8 cellular contexts compared by ENCODE assay signal in genomic region chr1:116508984-116509980, GRCh38.
DNase-seq lines count a peak whose midpoint lies in the region; ATAC-seq, FAIRE-seq and TF ChIP-seq lines count a peak whose summit lies in the region.

No MANE protein-coding gene starts in this region.

- H3K36me3 Mint-ChIP-seq in naive thymus-derived CD8-positive, alpha-beta T cell = no peaks in the 10 kb centered on the region

- no peak overlapping the region for H3K27ac ChIP-seq in WERI-Rb-1

- FAIRE-seq in RCC 7860 (lab: Jason Lieb, UNC) = peak; percentile 92

- H3K9me3 ChIP-seq in WERI-Rb-1 (ENCODE audit: severe bottlenecking) = no peaks in the 10 kb centered on the region

- H3K4me3 ChIP-seq in GM12865 (ENCODE audit: low read depth, low read length) (no peak overlapping the region), WERI-Rb-1 (ENCODE audit: low read depth, low read length) (no peak overlapping the region)

- peak; percentile 33 for ATAC-seq in HG02763 (IDR thresholded peaks at IDR 0.05; ENCODE audit: unreplicated experiment)
- no peak for ATAC-seq in naive thymus-derived CD8-positive, alpha-beta T cell

- peak overlapping the region in 1 of 10 donors; percentile 6 for H3K4me3 Mint-ChIP-seq in naive thymus-derived CD8-positive, alpha-beta T cell

- POLR2A ChIA-PET in naive thymus-derived CD8-positive, alpha-beta T cell (lab: Charles Lee) = no interaction called here

- no peaks in the 10 kb centered on the region for H3K27me3 Mint-ChIP-seq in naive thymus-derived CD8-positive, alpha-beta T cell

- no peaks in the 10 kb centered on the region for H3K27me3 ChIP-seq in WERI-Rb-1 (ENCODE audit: insufficient read depth, low read depth, severe bottlenecking)

- H3K36me3 ChIP-seq in WERI-Rb-1 = no peaks in the 10 kb centered on the region

- H3K9me3 Mint-ChIP-seq in naive thymus-derived CD8-positive, alpha-beta T cell = no peaks in the 10 kb centered on the region

- TF ChIP-seq CTCF in GM12865 (IDR thresholded peaks at IDR 0.05; ENCODE audit: insufficient read depth, low read depth, low read length, missing control alignments) (no peak), WERI-Rb-1 (IDR thresholded peaks at IDR 0.05; ENCODE audit: low read depth, low read length) (no peak)

- DNase-seq in GM12865 (ENCODE audit: low read depth) (peak; percentile 79), RCC 7860 (ENCODE audit: low spot score) (peak; percentile 93), dedifferentiated amniotic fluid mesenchymal stem cell (ENCODE audit: extremely low spot score) (peak; percentile 77), WERI-Rb-1 (no peak), NCI-H345 treated with DMSO at 0.1 percent for 48 hours (lab: John Stamatoyannopoulos, UW; ENCODE audit: unreplicated experiment) (no peak)
- peak; percentile 60 for DNase-seq in stimulated activated CD4-positive, alpha-beta T cell treated with anti-CD3 and anti-CD28 coated beads, Interleukin-1b, Interleukin-23, amount 100 ng/mL, for 48 hours
- DNase-seq in naive thymus-derived CD8-positive, alpha-beta T cell = no peak

- H3K27ac Mint-ChIP-seq in naive thymus-derived CD8-positive, alpha-beta T cell = peak overlapping the region in 4 of 10 donors; percentile 29 to 83 (median 70)

- peaks cover 21 to 70% (median 34%) of the 10 kb centered on the region in 4 donors for H3K4me1 Mint-ChIP-seq in naive thymus-derived CD8-positive, alpha-beta T cell

Comparison
In these comparisons a context has a peak if more than half of its experiments do, and no peak if none do; other contexts are left out.
1. DNase-seq: peak in GM12865 (single experiment), RCC 7860 (single experiment), dedifferentiated amniotic fluid mesenchymal stem cell (single experiment) and stimulated activated CD4-positive, alpha-beta T cell treated with anti-CD3 and anti-CD28 coated beads, Interleukin-1b, Interleukin-23, amount 100 ng/mL, for 48 hours (single experiment); none in WERI-Rb-1 (single experiment), naive thymus-derived CD8-positive, alpha-beta T cell (0 of 10) and NCI-H345 treated with DMSO at 0.1 percent for 48 hours (single experiment).